Comparison of ENCODE assay signal across 1 cellular context in the genomic region with DNA sequence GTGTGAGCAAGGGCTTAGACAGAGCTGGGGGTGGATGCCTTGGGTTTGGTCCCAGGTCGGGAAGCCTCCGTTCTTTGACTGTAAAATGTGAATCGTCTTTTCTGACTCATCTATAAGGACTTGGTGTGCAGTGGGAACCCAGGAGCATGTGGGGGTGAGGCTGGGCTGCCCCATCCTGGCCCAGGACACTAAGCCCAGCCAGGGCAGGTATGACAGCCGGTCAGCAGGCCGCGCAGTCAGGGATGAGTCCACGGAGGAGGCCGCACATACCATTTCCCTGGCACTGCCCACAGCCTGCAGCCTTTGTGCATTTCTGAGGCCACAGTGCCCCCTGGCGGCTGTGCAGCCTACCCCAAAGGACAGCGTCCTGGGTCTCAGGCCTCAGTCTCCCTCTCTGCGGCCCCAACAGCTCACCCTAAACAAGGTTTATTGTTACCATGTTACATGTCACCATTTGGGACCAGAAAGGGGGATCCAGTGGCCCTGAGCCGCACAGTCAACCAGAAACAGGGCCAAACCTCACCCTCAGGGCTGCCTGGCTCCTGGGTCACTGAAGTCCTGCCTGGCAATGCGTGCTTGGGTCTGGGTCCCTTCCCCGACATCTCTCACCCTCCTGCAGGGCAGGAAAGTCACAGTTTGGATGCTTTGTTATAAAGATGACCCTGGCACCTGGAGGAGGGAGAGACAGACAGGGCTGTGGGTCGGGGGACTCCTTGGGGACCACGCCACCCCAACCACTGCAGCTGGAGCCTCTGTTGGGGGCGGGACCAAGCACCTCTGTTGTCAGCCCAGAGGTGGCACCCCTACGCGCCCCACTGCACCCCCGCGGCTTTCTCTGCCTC.
TF ChIP-seq lines count a peak whose summit lies in the region.

No MANE protein-coding gene starts in this region.

TF ChIP-seq in HepG2, 621 proteins besides CTCF, POLR2A, EP300 and RAD21 (continued from another document and continues in another):
- TF ChIP-seq, protein P1, sequence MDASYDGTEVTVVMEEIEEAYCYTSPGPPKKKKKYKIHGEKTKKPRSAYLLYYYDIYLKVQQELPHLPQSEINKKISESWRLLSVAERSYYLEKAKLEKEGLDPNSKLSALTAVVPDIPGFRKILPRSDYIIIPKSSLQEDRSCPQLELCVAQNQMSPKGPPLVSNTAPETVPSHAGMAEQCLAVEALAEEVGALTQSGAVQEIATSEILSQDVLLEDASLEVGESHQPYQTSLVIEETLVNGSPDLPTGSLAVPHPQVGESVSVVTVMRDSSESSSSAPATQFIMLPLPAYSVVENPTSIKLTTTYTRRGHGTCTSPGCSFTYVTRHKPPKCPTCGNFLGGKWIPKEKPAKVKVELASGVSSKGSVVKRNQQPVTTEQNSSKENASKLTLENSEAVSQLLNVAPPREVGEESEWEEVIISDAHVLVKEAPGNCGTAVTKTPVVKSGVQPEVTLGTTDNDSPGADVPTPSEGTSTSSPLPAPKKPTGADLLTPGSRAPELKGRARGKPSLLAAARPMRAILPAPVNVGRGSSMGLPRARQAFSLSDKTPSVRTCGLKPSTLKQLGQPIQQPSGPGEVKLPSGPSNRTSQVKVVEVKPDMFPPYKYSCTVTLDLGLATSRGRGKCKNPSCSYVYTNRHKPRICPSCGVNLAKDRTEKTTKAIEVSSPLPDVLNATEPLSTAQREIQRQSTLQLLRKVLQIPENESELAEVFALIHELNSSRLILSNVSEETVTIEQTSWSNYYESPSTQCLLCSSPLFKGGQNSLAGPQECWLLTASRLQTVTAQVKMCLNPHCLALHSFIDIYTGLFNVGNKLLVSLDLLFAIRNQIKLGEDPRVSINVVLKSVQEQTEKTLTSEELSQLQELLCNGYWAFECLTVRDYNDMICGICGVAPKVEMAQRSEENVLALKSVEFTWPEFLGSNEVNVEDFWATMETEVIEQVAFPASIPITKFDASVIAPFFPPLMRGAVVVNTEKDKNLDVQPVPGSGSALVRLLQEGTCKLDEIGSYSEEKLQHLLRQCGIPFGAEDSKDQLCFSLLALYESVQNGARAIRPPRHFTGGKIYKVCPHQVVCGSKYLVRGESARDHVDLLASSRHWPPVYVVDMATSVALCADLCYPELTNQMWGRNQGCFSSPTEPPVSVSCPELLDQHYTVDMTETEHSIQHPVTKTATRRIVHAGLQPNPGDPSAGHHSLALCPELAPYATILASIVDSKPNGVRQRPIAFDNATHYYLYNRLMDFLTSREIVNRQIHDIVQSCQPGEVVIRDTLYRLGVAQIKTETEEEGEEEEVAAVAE (CRISPR knock-in tag; IDR thresholded peaks at IDR 0.05; ENCODE audit: borderline replicate concordance) = 0 out of 2 replicates have a peak, but pooled peaks have one; percentile 19
- TF ChIP-seq, protein P2, sequence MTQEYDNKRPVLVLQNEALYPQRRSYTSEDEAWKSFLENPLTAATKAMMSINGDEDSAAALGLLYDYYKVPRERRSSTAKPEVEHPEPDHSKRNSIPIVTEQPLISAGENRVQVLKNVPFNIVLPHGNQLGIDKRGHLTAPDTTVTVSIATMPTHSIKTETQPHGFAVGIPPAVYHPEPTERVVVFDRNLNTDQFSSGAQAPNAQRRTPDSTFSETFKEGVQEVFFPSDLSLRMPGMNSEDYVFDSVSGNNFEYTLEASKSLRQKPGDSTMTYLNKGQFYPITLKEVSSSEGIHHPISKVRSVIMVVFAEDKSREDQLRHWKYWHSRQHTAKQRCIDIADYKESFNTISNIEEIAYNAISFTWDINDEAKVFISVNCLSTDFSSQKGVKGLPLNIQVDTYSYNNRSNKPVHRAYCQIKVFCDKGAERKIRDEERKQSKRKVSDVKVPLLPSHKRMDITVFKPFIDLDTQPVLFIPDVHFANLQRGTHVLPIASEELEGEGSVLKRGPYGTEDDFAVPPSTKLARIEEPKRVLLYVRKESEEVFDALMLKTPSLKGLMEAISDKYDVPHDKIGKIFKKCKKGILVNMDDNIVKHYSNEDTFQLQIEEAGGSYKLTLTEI (CRISPR knock-in tag; conservative IDR thresholded peaks at IDR 0.05) = no peak
- TF ChIP-seq ATF1 (CRISPR knock-in tag; IDR thresholded peaks at IDR 0.05) (no peak), ZNF230 (CRISPR knock-in tag; IDR thresholded peaks at IDR 0.05) (no peak), REXO4 (CRISPR knock-in tag; IDR thresholded peaks at IDR 0.05; ENCODE audit: borderline replicate concordance) (no peak), HMGXB4 (CRISPR knock-in tag; IDR thresholded peaks at IDR 0.05; ENCODE audit: borderline replicate concordance in 1 of 2, low read depth in 1 of 2) (peak; percentile 78 to 80), TCF7L2 (IDR thresholded peaks at IDR 0.05; ENCODE audit: low read depth, low read length) (no peak), ZNF570 (CRISPR knock-in tag; IDR thresholded peaks at IDR 0.05; ENCODE audit: borderline replicate concordance) (no peak), ATF7-NPFF (CRISPR knock-in tag; IDR thresholded peaks at IDR 0.05; ENCODE audit: low read depth) (no peak), HMGA1 (CRISPR knock-in tag; conservative IDR thresholded peaks at IDR 0.05) (no peak), TARDBP (CRISPR knock-in tag; IDR thresholded peaks at IDR 0.05) (peak; percentile 39; the same call in 1 of the 2 replicates), TBP (CRISPR knock-in tag; IDR thresholded peaks at IDR 0.05) (no peak), ZSCAN25 (CRISPR knock-in tag; IDR thresholded peaks at IDR 0.05) (no peak), MXI1 (IDR thresholded peaks at IDR 0.05; ENCODE audit: borderline replicate concordance, low read depth, low read length) (0 out of 3 replicates have a peak, but pooled peaks have one; percentile 17), FOXC1 (CRISPR knock-in tag; IDR thresholded peaks at IDR 0.05; ENCODE audit: borderline replicate concordance) (0 out of 2 replicates have a peak, but pooled peaks have one; percentile 31), ZNF772 (CRISPR knock-in tag; IDR thresholded peaks at IDR 0.05) (0 out of 2 replicates have a peak, but pooled peaks have one; percentile 39), RERE (CRISPR knock-in tag; IDR thresholded peaks at IDR 0.05; ENCODE audit: low read depth) (no peak), ZNF232 (CRISPR knock-in tag; IDR thresholded peaks at IDR 0.05; ENCODE audit: borderline replicate concordance) (no peak), MAF1 (CRISPR knock-in tag; IDR thresholded peaks at IDR 0.05; ENCODE audit: borderline replicate concordance) (no peak), ISX (CRISPR knock-in tag; conservative IDR thresholded peaks at IDR 0.05) (no peak), EHMT2 (IDR thresholded peaks at IDR 0.05; ENCODE audit: borderline replicate concordance, low read depth, low read length) (no peak), HES4 (CRISPR knock-in tag; IDR thresholded peaks at IDR 0.05; ENCODE audit: borderline replicate concordance) (peak; percentile 45; the same call in 1 of the 2 replicates), ZNF224 (CRISPR knock-in tag; IDR thresholded peaks at IDR 0.05) (no peak), FOXA3 (CRISPR knock-in tag; IDR thresholded peaks at IDR 0.05) (no peak), ZBTB37 (CRISPR knock-in tag; IDR thresholded peaks at IDR 0.05) (no peak), SUZ12 (IDR thresholded peaks at IDR 0.05; ENCODE audit: low read depth, low read length) (no peak)
- TF ChIP-seq, protein P3, sequence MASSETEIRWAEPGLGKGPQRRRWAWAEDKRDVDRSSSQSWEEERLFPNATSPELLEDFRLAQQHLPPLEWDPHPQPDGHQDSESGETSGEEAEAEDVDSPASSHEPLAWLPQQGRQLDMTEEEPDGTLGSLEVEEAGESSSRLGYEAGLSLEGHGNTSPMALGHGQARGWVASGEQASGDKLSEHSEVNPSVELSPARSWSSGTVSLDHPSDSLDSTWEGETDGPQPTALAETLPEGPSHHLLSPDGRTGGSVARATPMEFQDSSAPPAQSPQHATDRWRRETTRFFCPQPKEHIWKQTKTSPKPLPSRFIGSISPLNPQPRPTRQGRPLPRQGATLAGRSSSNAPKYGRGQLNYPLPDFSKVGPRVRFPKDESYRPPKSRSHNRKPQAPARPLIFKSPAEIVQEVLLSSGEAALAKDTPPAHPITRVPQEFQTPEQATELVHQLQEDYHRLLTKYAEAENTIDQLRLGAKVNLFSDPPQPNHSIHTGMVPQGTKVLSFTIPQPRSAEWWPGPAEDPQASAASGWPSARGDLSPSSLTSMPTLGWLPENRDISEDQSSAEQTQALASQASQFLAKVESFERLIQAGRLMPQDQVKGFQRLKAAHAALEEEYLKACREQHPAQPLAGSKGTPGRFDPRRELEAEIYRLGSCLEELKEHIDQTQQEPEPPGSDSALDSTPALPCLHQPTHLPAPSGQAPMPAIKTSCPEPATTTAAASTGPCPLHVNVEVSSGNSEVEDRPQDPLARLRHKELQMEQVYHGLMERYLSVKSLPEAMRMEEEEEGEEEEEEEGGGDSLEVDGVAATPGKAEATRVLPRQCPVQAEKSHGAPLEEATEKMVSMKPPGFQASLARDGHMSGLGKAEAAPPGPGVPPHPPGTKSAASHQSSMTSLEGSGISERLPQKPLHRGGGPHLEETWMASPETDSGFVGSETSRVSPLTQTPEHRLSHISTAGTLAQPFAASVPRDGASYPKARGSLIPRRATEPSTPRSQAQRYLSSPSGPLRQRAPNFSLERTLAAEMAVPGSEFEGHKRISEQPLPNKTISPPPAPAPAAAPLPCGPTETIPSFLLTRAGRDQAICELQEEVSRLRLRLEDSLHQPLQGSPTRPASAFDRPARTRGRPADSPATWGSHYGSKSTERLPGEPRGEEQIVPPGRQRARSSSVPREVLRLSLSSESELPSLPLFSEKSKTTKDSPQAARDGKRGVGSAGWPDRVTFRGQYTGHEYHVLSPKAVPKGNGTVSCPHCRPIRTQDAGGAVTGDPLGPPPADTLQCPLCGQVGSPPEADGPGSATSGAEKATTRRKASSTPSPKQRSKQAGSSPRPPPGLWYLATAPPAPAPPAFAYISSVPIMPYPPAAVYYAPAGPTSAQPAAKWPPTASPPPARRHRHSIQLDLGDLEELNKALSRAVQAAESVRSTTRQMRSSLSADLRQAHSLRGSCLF (CRISPR knock-in tag; IDR thresholded peaks at IDR 0.05; ENCODE audit: borderline replicate concordance) = no peak
- TF ChIP-seq, protein P4, sequence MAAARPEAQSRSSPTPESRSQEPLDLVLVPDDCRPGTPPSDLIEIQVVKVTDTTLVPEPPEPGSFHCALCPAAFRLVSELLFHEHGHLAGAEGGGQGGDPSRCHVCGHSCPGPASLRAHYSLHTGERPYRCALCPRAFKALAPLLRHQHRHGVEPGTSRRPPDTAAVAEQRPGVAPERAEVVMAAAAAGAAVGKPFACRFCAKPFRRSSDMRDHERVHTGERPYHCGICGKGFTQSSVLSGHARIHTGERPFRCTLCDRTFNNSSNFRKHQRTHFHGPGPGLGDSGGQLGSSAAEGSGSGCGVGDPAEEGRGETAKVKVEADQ (CRISPR knock-in tag; IDR thresholded peaks at IDR 0.05; ENCODE audit: borderline replicate concordance) = no peak
- TF ChIP-seq, protein P5, sequence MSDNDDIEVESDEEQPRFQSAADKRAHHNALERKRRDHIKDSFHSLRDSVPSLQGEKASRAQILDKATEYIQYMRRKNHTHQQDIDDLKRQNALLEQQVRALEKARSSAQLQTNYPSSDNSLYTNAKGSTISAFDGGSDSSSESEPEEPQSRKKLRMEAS (IDR thresholded peaks at IDR 0.05) = peak; percentile 41; the same call in 1 of the 2 replicates
- TF ChIP-seq, protein P6, sequence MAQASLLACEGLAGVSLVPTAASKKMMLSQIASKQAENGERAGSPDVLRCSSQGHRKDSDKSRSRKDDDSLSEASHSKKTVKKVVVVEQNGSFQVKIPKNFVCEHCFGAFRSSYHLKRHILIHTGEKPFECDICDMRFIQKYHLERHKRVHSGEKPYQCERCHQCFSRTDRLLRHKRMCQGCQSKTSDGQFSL (CRISPR knock-in tag; IDR thresholded peaks at IDR 0.05) = no peak
